9 cellular contexts compared by ENCODE assay signal in the genomic region with DNA sequence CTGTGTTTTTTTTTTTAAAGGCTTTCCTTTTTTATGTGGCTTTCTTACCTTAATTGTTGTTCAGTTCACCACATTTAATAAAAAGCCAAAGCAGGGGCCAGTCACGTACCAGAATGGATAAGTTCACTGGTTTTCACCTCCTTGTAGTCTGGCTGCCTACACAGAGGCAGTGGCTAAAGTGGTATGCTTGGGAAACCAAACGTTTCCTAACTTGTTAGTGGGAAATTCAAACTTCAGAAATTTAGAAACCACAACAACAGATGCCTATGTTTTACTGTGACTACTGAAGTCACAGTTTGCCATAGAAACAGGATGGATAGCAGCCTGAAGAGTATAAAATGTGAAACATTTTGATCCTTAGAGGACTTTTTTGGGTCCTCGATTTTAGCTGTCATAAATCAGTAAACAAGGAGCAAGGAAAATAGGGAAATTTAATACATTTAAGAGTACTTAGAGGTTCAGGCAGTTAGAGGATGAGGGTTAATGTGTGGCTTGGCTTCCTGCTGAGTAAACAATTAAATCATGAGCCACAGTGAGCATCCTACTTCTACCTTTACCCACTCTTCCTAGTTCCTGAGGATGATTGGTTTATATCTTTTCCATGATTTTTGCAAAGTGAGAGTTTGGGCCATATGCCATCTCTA. TPM values are rescaled to one million over a fixed set of nuclear protein-coding genes. Genes with fewer than 3 reads are reported as not detected.
DNase-seq lines count a peak whose midpoint lies in the region; ATAC-seq and TF ChIP-seq lines count a peak whose summit lies in the region.
"Had no signal": no experiment of that assay in that cellular context is flagged by ENCODE, and none has a peak within 500 bp of the region (broad histone marks: within the 10 kb centered on the region; RNA-seq: fewer than 3 reads in every experiment).

No MANE protein-coding gene starts in this region.

- TF ChIP-seq CTCF in nephron progenitor cell (IDR thresholded peaks at IDR 0.05), result no peak

- no peak overlapping the region for H2BK5ac ChIP-seq in mesendoderm (ENCODE audit: low read length)

- H3K9ac ChIP-seq in mesendoderm (ENCODE audit: low read length), result no peak overlapping the region

- H4K5ac ChIP-seq in mesendoderm (ENCODE audit: low read length), result no peak overlapping the region

- no peaks in the 10 kb centered on the region for H3K36me3 ChIP-seq in mesendoderm (ENCODE audit: control insufficient read depth, insufficient read depth, low read length)

- ATAC-seq in HG02763 (IDR thresholded peaks at IDR 0.05; ENCODE audit: unreplicated experiment) (peak; percentile 35), GM18858 (IDR thresholded peaks at IDR 0.05; ENCODE audit: unreplicated experiment) (no peak)
- ATAC-seq: esophagus mucosa had no signal

- no peaks in the 10 kb centered on the region for H3K79me2 ChIP-seq in mesendoderm (ENCODE audit: control insufficient read depth, insufficient read depth, low read length)

- no peak overlapping the region for H3K4me2 ChIP-seq in mesendoderm (ENCODE audit: low read length)

- no peak overlapping the region for H3K56ac ChIP-seq in mesendoderm (ENCODE audit: low read length)

- no peaks in the 10 kb centered on the region for H3K27me3 ChIP-seq in mesendoderm (ENCODE audit: insufficient read depth, low read length, poor library complexity)

- no peak overlapping the region for H3K4ac ChIP-seq in mesendoderm (ENCODE audit: low read depth, low read length)

- peaks cover 3% of the 10 kb centered on the region for H3K9me3 Mint-ChIP-seq in nephron progenitor cell

- H3K18ac ChIP-seq in mesendoderm (ENCODE audit: low read length), result no peak overlapping the region

- H3K4me3 Mint-ChIP-seq in nephron progenitor cell, result peak overlapping the region; percentile 11

- H3K79me1 ChIP-seq in mesendoderm (ENCODE audit: low read length), result peaks cover 7% of the 10 kb centered on the region

- no peak overlapping the region for H3K23ac ChIP-seq in mesendoderm (ENCODE audit: low read length)

- H3K27ac ChIP-seq in mesendoderm (ENCODE audit: low read depth, low read length), result no peak overlapping the region

- no peak overlapping the region for H2BK120ac ChIP-seq in mesendoderm (ENCODE audit: low read depth, low read length)

- H2AK5ac ChIP-seq in mesendoderm (ENCODE audit: low read length), result no peak overlapping the region

- no CpG with 5 or more reads among the region's 3 CpGs for WGBS in mesendoderm (ENCODE audit: extremely low coverage, insufficient coverage, low lambda C conversion rate)

- peaks cover 55% of the 10 kb centered on the region for H3K4me1 Mint-ChIP-seq in nephron progenitor cell

- H3K27me3 Mint-ChIP-seq in nephron progenitor cell (ENCODE audit: low read depth, poor library complexity), result peaks cover 6% of the 10 kb centered on the region

- no peak overlapping the region for H4K8ac ChIP-seq in mesendoderm (ENCODE audit: low read depth, low read length)

- H3K4me1 ChIP-seq in mesendoderm (ENCODE audit: control insufficient read depth, low read depth, low read length), result peaks cover 6% of the 10 kb centered on the region

- peak; percentile 68 for DNase-seq in DMS79 (lab: John Stamatoyannopoulos, UW)
- DNase-seq in amniotic epithelial cell (ENCODE audit: low read depth), result peak; percentile 77
- DNase-seq in nephron progenitor cell, result no peak
- no peak for DNase-seq in stimulated activated CD4-positive, alpha-beta T cell treated with anti-CD3 and anti-CD28 coated beads, Interleukin-2, amount 100 ng/mL, for 48 hours
- DNase-seq in hepatic stellate cell (ENCODE audit: low spot score), result no peak
- no peak for DNase-seq in mesendoderm

- peak overlapping the region; percentile 88 for H3K27ac Mint-ChIP-seq in nephron progenitor cell

- H2BK15ac ChIP-seq in mesendoderm (replicated peaks; ENCODE audit: low read depth), result no peak overlapping the region

- peaks cover 30% of the 10 kb centered on the region for H3K36me3 Mint-ChIP-seq in nephron progenitor cell (ENCODE audit: low read depth)

- no peak overlapping the region for H3K4me3 ChIP-seq in mesendoderm (ENCODE audit: low read length)

RNA-seq across cellular contexts. Expression of a gene that starts 48.6 kb away (rescaled TPM):
- 157 TPM for polyA plus RNA-seq in mesendoderm (2013, experiment 1 of 2)
- polyA plus RNA-seq in mesendoderm (2013, experiment 2 of 2), result 149 TPM

Comparison
In these comparisons a context has a peak if more than half of its experiments do, and no peak if none do; other contexts are left out.
1. DNase-seq: peak in DMS79 (single experiment) and amniotic epithelial cell (single experiment); none in nephron progenitor cell (single experiment), stimulated activated CD4-positive, alpha-beta T cell treated with anti-CD3 and anti-CD28 coated beads, Interleukin-2, amount 100 ng/mL, for 48 hours (0 of 2), hepatic stellate cell (single experiment) and mesendoderm (single experiment).